10 cellular contexts compared by ENCODE assay signal in genomic region chr2:218166791-218167190, GRCh38. TPM values are rescaled to one million over a fixed set of nuclear protein-coding genes. Genes with fewer than 3 reads are reported as not detected.
A peak's percentile ranks its signal among the peaks of the same experiment; 100 is the strongest.
DNase-seq lines count a peak whose midpoint lies in the region; ATAC-seq, FAIRE-seq and TF ChIP-seq lines count a peak whose summit lies in the region.
"Had no signal": no experiment of that assay in that cellular context is flagged by ENCODE, and none has a peak within 500 bp of the region (broad histone marks: within the 10 kb centered on the region; RNA-seq: fewer than 3 reads in every experiment).

TSS of gene CXCR1 (minus strand) at chr2:218166962. CDS start at chr2:218165211, 1,751 bp downstream.

- intact Hi-C loops in activated CD4-positive, alpha-beta T cell treated with anti-CD3 and anti-CD28 coated beads for 36 hours (cut with DNase I, micrococcal nuclease), result loop anchor here in 1 of 2 experiments (5.0 kb wide), 1 partner anchor 91 kb away; no protein-coding TSS in a partner anchor

- peaks cover 2% of the 10 kb centered on the region for H3K27me3 ChIP-seq in bronchial epithelial cell (ENCODE audit: control insufficient read depth, insufficient read depth, low read length)

- H3K36me3 ChIP-seq in bronchial epithelial cell (ENCODE audit: control insufficient read depth, insufficient read depth, low read length), result no peaks in the 10 kb centered on the region

- peak; percentile 90 for ATAC-seq in activated CD4-positive, alpha-beta T cell treated with anti-CD3 and anti-CD28 coated beads for 36 hours
- peak; percentile 73 for ATAC-seq in stimulated activated memory B cell treated with anti-CD40 and anti-IgM and Interleukin-4, amounts not matched to agents 10 μg/mL and 1 μg/mL and 100 μg/mL, for 72 hours
- ATAC-seq in HG02938 (IDR thresholded peaks at IDR 0.05; ENCODE audit: unreplicated experiment) (no peak), HG03097 (IDR thresholded peaks at IDR 0.05; ENCODE audit: low FRiP score, unreplicated experiment) (no peak)
- ATAC-seq: K562 had no signal

- H3K9me3 Mint-ChIP-seq in activated CD4-positive, alpha-beta T cell treated with anti-CD3 and anti-CD28 coated beads for 36 hours (ENCODE audit: low read depth), result no peaks in the 10 kb centered on the region
- no peaks in the 10 kb centered on the region for H3K9me3 Mint-ChIP-seq in stimulated activated memory B cell treated with anti-CD40 and anti-IgM and Interleukin-4, amounts not matched to agents 10 μg/mL and 1 μg/mL and 100 μg/mL, for 72 hours

- DNase-seq in NOMO-1 treated with DMSO at 0.1 percent for 48 hours (lab: John Stamatoyannopoulos, UW; ENCODE audit: unreplicated experiment) (peak; percentile 85), bronchial epithelial cell (ENCODE audit: low read depth) (peak; percentile 75), islet precursor cell (no peak)
- peak; percentile 33 for DNase-seq in activated CD4-positive, alpha-beta T cell treated with anti-CD3 and anti-CD28 coated beads for 36 hours

- H3K27me3 Mint-ChIP-seq in activated CD4-positive, alpha-beta T cell treated with anti-CD3 and anti-CD28 coated beads for 36 hours, result no peaks in the 10 kb centered on the region
- H3K27me3 Mint-ChIP-seq in stimulated activated memory B cell treated with anti-CD40 and anti-IgM and Interleukin-4, amounts not matched to agents 10 μg/mL and 1 μg/mL and 100 μg/mL, for 72 hours, result peaks cover 25% of the 10 kb centered on the region

- H3K27ac Mint-ChIP-seq in activated CD4-positive, alpha-beta T cell treated with anti-CD3 and anti-CD28 coated beads for 36 hours, result no peak within 1 kb of the TSS
- H3K27ac Mint-ChIP-seq in stimulated activated memory B cell treated with anti-CD40 and anti-IgM and Interleukin-4, amounts not matched to agents 10 μg/mL and 1 μg/mL and 100 μg/mL, for 72 hours, result no peak within 1 kb of the TSS

- POLR2A ChIA-PET in activated CD4-positive, alpha-beta T cell treated with anti-CD3 and anti-CD28 coated beads for 36 hours (lab: Charles Lee), result no interaction called here

- no peaks in the 10 kb centered on the region for H3K36me3 Mint-ChIP-seq in activated CD4-positive, alpha-beta T cell treated with anti-CD3 and anti-CD28 coated beads for 36 hours (ENCODE audit: low read depth)
- H3K36me3 Mint-ChIP-seq in stimulated activated memory B cell treated with anti-CD40 and anti-IgM and Interleukin-4, amounts not matched to agents 10 μg/mL and 1 μg/mL and 100 μg/mL, for 72 hours, result no peaks in the 10 kb centered on the region

- H3K4me1 Mint-ChIP-seq in activated CD4-positive, alpha-beta T cell treated with anti-CD3 and anti-CD28 coated beads for 36 hours, result peaks cover 18% of the 10 kb centered on the region
- H3K4me1 Mint-ChIP-seq in stimulated activated memory B cell treated with anti-CD40 and anti-IgM and Interleukin-4, amounts not matched to agents 10 μg/mL and 1 μg/mL and 100 μg/mL, for 72 hours, result peaks cover 22% of the 10 kb centered on the region

- TF ChIP-seq CTCF in bronchial epithelial cell (IDR thresholded peaks at IDR 0.05; ENCODE audit: insufficient read depth, low read length, severe bottlenecking), result peak; percentile 10

- no peak within 1 kb of the TSS for H3K4me3 Mint-ChIP-seq in activated CD4-positive, alpha-beta T cell treated with anti-CD3 and anti-CD28 coated beads for 36 hours
- no peak within 1 kb of the TSS for H3K4me3 Mint-ChIP-seq in stimulated activated memory B cell treated with anti-CD40 and anti-IgM and Interleukin-4, amounts not matched to agents 10 μg/mL and 1 μg/mL and 100 μg/mL, for 72 hours

- no peak within 1 kb of the TSS for H3K4me3 ChIP-seq in bronchial epithelial cell (ENCODE audit: low read depth, low read length)
- H3K4me3 ChIP-seq: K562 had no signal

- peak; percentile 28 for FAIRE-seq in bronchial epithelial cell (lab: Jason Lieb, UNC)
- FAIRE-seq: astrocyte, K562 had no signal

- CTCF ChIA-PET in activated CD4-positive, alpha-beta T cell treated with anti-CD3 and anti-CD28 coated beads for 36 hours (lab: Charles Lee), result interaction anchor here (0.6 to 4.0 kb wide), 7 partner anchors 9 to 429 kb away, joined by 3 to 37 read pairs (median 9); no protein-coding TSS in a partner anchor

RNA-seq across cellular contexts. Expression of gene CXCR1, which starts in this region (rescaled TPM):
- not detected for total RNA-seq in activated CD4-positive, alpha-beta T cell treated with anti-CD3 and anti-CD28 coated beads for 36 hours
- total RNA-seq in bronchial epithelial cell, result not detected in 2 replicates
- total RNA-seq: astrocyte, fibroblast of villous mesenchyme, K562 had no signal

Comparison
In these comparisons a context has a peak if more than half of its experiments do, and no peak if none do; other contexts are left out.
1. Peak in DNase-seq and ATAC-seq in activated CD4-positive, alpha-beta T cell treated with anti-CD3 and anti-CD28 coated beads for 36 hours; RNA of the gene not detected or under 1 TPM.
2. Peak in DNase-seq in bronchial epithelial cell; RNA of the gene not detected or under 1 TPM.